Comparison of ENCODE assay signal across 20 cellular contexts in genomic region chr18:49915352-49915751, GRCh38.
"Had no signal": no experiment of that assay in that cellular context is flagged by ENCODE, and none has a peak within 500 bp of the region (broad histone marks: within the 10 kb centered on the region; RNA-seq: fewer than 3 reads in every experiment).

No MANE protein-coding gene starts in this region.

- DNase-seq: cerebellar nuclear complex; cortex of kidney; dorsolateral prefrontal cortex; effector CD4-positive, alpha-beta T cell; hypothalamus; left lung; naive B cell; stimulated activated CD4-positive, alpha-beta T cell treated with anti-CD3 and anti-CD28 coated beads, Interleukin-2, amount 100 ng/mL, for 24 hours; stimulated activated CD4-positive, alpha-beta T cell treated with anti-CD3 and anti-CD28 coated beads, Interleukin-4, amount 100 ng/mL, for 24 hours; stimulated activated naive CD8-positive, alpha-beta T cell treated with anti-CD3 and anti-CD28 coated beads, Interleukin-15, Interleukin-2, amounts not matched to agents 100 U/mL and 50 U/mL, for 24 hours; substantia nigra; testis; tibial artery; upper lobe of left lung had no signal

- H2AFZ ChIP-seq: parathyroid adenoma had no signal

- H3K4me3 Mint-ChIP-seq: natural killer cell treated with Interleukin-12 subunit alpha and Interleukin-12 subunit beta and Interleukin-15 and Interleukin-18, amount 100 ng/mL, for 72 hours; neural crest cell; stimulated activated effector memory CD8-positive, alpha-beta T cell treated with anti-CD3 and anti-CD28 coated beads, Interleukin-12 subunit alpha, Interleukin-12 subunit beta, amount 100 ng/mL, for 72 hours had no signal

- H3K4me1 Mint-ChIP-seq: naive B cell; stimulated activated effector memory CD8-positive, alpha-beta T cell treated with anti-CD3 and anti-CD28 coated beads, Interleukin-12 subunit alpha, Interleukin-12 subunit beta, amount 100 ng/mL, for 72 hours had no signal

- H3K4me1 ChIP-seq: left lung, testis, tibial artery, upper lobe of left lung had no signal

- H3K27ac ChIP-seq: dorsolateral prefrontal cortex, left lung, parathyroid adenoma, testis, tibial artery, upper lobe of left lung had no signal

- H3K36me3 Mint-ChIP-seq: natural killer cell treated with Interleukin-12 subunit alpha and Interleukin-12 subunit beta and Interleukin-15 and Interleukin-18, amount 100 ng/mL, for 72 hours; stimulated activated effector memory CD8-positive, alpha-beta T cell treated with anti-CD3 and anti-CD28 coated beads, Interleukin-12 subunit alpha, Interleukin-12 subunit beta, amount 100 ng/mL, for 72 hours had no signal

- H3K36me3 ChIP-seq: left lung, tibial artery, upper lobe of left lung had no signal

- H3K9ac ChIP-seq: parathyroid adenoma had no signal

- H3K27me3 ChIP-seq: left lung, testis, upper lobe of left lung had no signal

- ATAC-seq: left lung; natural killer cell treated with Interleukin-12 subunit alpha and Interleukin-12 subunit beta and Interleukin-15 and Interleukin-18, amount 100 ng/mL, for 72 hours; sciatic nerve; stimulated activated effector memory CD8-positive, alpha-beta T cell treated with anti-CD3 and anti-CD28 coated beads, Interleukin-12 subunit alpha, Interleukin-12 subunit beta, amount 100 ng/mL, for 72 hours; stimulated activated naive CD8-positive, alpha-beta T cell treated with anti-CD3 and anti-CD28 coated beads, Interleukin-15, Interleukin-2, amounts not matched to agents 100 U/mL and 50 U/mL, for 24 hours had no signal

- H3K4me3 ChIP-seq: dorsolateral prefrontal cortex, left lung, testis, tibial artery, upper lobe of left lung had no signal

- H3K79me2 ChIP-seq: parathyroid adenoma had no signal

- H3K27ac Mint-ChIP-seq: naive B cell; natural killer cell treated with Interleukin-12 subunit alpha and Interleukin-12 subunit beta and Interleukin-15 and Interleukin-18, amount 100 ng/mL, for 72 hours; progenitor cell of endocrine pancreas; stimulated activated effector memory CD8-positive, alpha-beta T cell treated with anti-CD3 and anti-CD28 coated beads, Interleukin-12 subunit alpha, Interleukin-12 subunit beta, amount 100 ng/mL, for 72 hours had no signal

- H3K9me3 ChIP-seq: left lung, testis, tibial artery, upper lobe of left lung had no signal

- H3K9me3 Mint-ChIP-seq: neural crest cell had no signal
